ENCODE assay signal across 4 cellular contexts in genomic region chr20:43804781-43805180, GRCh38.
TF ChIP-seq lines count a peak whose summit lies in the region.

No MANE protein-coding gene starts in this region.

TF ChIP-seq in HepG2, 621 proteins besides CTCF, POLR2A, EP300 and RAD21 (continues in another document):
- no peak for TF ChIP-seq THAP9 (CRISPR knock-in tag; IDR thresholded peaks at IDR 0.05; ENCODE audit: borderline replicate concordance)
- peak; percentile 42; the same call in 1 of the 2 replicates for TF ChIP-seq MAFF (IDR thresholded peaks at IDR 0.05; ENCODE audit: low read depth, low read length)
- no peak for TF ChIP-seq ZNF251 (CRISPR knock-in tag; IDR thresholded peaks at IDR 0.05)
- no peak for TF ChIP-seq NR2F1 (CRISPR knock-in tag; IDR thresholded peaks at IDR 0.05)

TF ChIP-seq in A549, 52 proteins besides CTCF, POLR2A, EP300 and RAD21:
- TF ChIP-seq MAFK (IDR thresholded peaks at IDR 0.05; ENCODE audit: partially characterized antibody): peak; percentile 24
- TF ChIP-seq SMC3 (IDR thresholded peaks at IDR 0.05): no peak

TF ChIP-seq in HEK293, 187 proteins besides CTCF, POLR2A, EP300 and RAD21:
- TF ChIP-seq SETDB1 (IDR thresholded peaks at IDR 0.05; ENCODE audit: insufficient read length, low read length) (peak; percentile 23), SCRT1 (tag by site-specific recombination; IDR thresholded peaks at IDR 0.05; ENCODE audit: borderline replicate concordance) (no peak)

TF ChIP-seq in GM12878, 131 proteins besides CTCF, POLR2A, EP300 and RAD21:
- TF ChIP-seq SUPT20H (IDR thresholded peaks at IDR 0.05; ENCODE audit: borderline replicate concordance, control insufficient read depth, low read depth, low read length): no peak
- no peak for TF ChIP-seq NFXL1 (IDR thresholded peaks at IDR 0.05; ENCODE audit: borderline replicate concordance)
- TF ChIP-seq KDM1A (IDR thresholded peaks at IDR 0.05; ENCODE audit: borderline replicate concordance): no peak
- no peak for TF ChIP-seq KLF5 (IDR thresholded peaks at IDR 0.05; ENCODE audit: partially characterized antibody)
- no peak for TF ChIP-seq IKZF1 (conservative IDR thresholded peaks at IDR 0.05)
- TF ChIP-seq ZBTB33 (IDR thresholded peaks at IDR 0.05): no peak
- TF ChIP-seq BCL3 (IDR thresholded peaks at IDR 0.05; ENCODE audit: borderline replicate concordance, insufficient read depth, low read depth, low read length, poor library complexity, severe bottlenecking): no peak
- no peak for TF ChIP-seq MXI1 (IDR thresholded peaks at IDR 0.05; ENCODE audit: low read depth, low read length)
- no peak for TF ChIP-seq TCF3 (IDR thresholded peaks at IDR 0.05; ENCODE audit: borderline replicate concordance, insufficient read depth, low read depth, low read length)
- TF ChIP-seq NFIC (IDR thresholded peaks at IDR 0.05; ENCODE audit: low read depth, low read length): no peak
- TF ChIP-seq ZNF592 (IDR thresholded peaks at IDR 0.05): no peak
- TF ChIP-seq ESRRA (IDR thresholded peaks at IDR 0.05; ENCODE audit: low read length): no peak
- no peak for TF ChIP-seq TBL1XR1 (IDR thresholded peaks at IDR 0.05; ENCODE audit: low read depth, low read length)
- no peak for TF ChIP-seq STAT3 (IDR thresholded peaks at IDR 0.05; ENCODE audit: low read depth, low read length)
TF ChIP-seq in GM12878: peak in this region for 0.
